Comparison of ENCODE assay signal across 1 cellular context in genomic region chr20:33569290-33570094, GRCh38.
TF ChIP-seq lines count a peak whose summit lies in the region.

No MANE protein-coding gene starts in this region.

TF ChIP-seq in HepG2, 621 proteins besides CTCF, POLR2A, EP300 and RAD21 (continued from another document and continues in another):
- TF ChIP-seq ZNF644 (CRISPR knock-in tag; IDR thresholded peaks at IDR 0.05; ENCODE audit: low read depth) (0 out of 2 replicates have a peak, but pooled peaks have one; percentile 16), NCOA2 (CRISPR knock-in tag; IDR thresholded peaks at IDR 0.05) (peak; percentile 60), POGZ (CRISPR knock-in tag; IDR thresholded peaks at IDR 0.05) (no peak), ZNF17 (CRISPR knock-in tag; IDR thresholded peaks at IDR 0.05) (no peak), BCL6 (CRISPR knock-in tag; IDR thresholded peaks at IDR 0.05) (peak; percentile 62), SNAI1 (CRISPR knock-in tag; IDR thresholded peaks at IDR 0.05; ENCODE audit: borderline replicate concordance) (no peak), MYPOP (CRISPR knock-in tag; IDR thresholded peaks at IDR 0.05) (no peak), ZNF703 (CRISPR knock-in tag; IDR thresholded peaks at IDR 0.05; ENCODE audit: borderline replicate concordance) (no peak), NFIB (CRISPR knock-in tag; IDR thresholded peaks at IDR 0.05; ENCODE audit: borderline replicate concordance) (no peak), GATA4 (IDR thresholded peaks at IDR 0.05; ENCODE audit: borderline replicate concordance, low read depth) (no peak), FOXP4 (CRISPR knock-in tag; IDR thresholded peaks at IDR 0.05) (0 out of 2 replicates have a peak, but pooled peaks have one; percentile 37), MTF1 (CRISPR knock-in tag; IDR thresholded peaks at IDR 0.05) (no peak), TGIF2 (CRISPR knock-in tag; IDR thresholded peaks at IDR 0.05) (no peak), ZNF136 (CRISPR knock-in tag; IDR thresholded peaks at IDR 0.05; ENCODE audit: low read depth) (0 out of 2 replicates have a peak, but pooled peaks have one; percentile 56), FOXP1 (IDR thresholded peaks at IDR 0.05) (peak; percentile 12; the same call in 1 of the 2 replicates), FOXP1 (CRISPR knock-in tag; IDR thresholded peaks at IDR 0.05) (peak; percentile 82), HOXA5 (CRISPR knock-in tag; IDR thresholded peaks at IDR 0.05) (0 out of 2 replicates have a peak, but pooled peaks have one; percentile 19), ZBTB37 (CRISPR knock-in tag; IDR thresholded peaks at IDR 0.05) (no peak), SKIL (CRISPR knock-in tag; IDR thresholded peaks at IDR 0.05; ENCODE audit: borderline replicate concordance) (no peak), ZBTB7B (CRISPR knock-in tag; IDR thresholded peaks at IDR 0.05) (no peak), ZFP62 (CRISPR knock-in tag; IDR thresholded peaks at IDR 0.05) (no peak), ZFP41 (CRISPR knock-in tag; IDR thresholded peaks at IDR 0.05; ENCODE audit: borderline replicate concordance) (no peak), PRPF4 (IDR thresholded peaks at IDR 0.05; ENCODE audit: low read depth, low read length, poor library complexity, severe bottlenecking) (no peak), ZNF18 (CRISPR knock-in tag; IDR thresholded peaks at IDR 0.05; ENCODE audit: insufficient replicate concordance) (no peak), MTF2 (CRISPR knock-in tag; IDR thresholded peaks at IDR 0.05; ENCODE audit: borderline replicate concordance) (no peak), TOE1 (CRISPR knock-in tag; IDR thresholded peaks at IDR 0.05) (no peak), HNRNPK (IDR thresholded peaks at IDR 0.05; ENCODE audit: low read depth, low read length, poor library complexity, severe bottlenecking) (no peak), ELK4 (CRISPR knock-in tag; IDR thresholded peaks at IDR 0.05; ENCODE audit: borderline replicate concordance) (no peak), ZNF674 (CRISPR knock-in tag; IDR thresholded peaks at IDR 0.05; ENCODE audit: low read depth) (no peak), ZNF580 (CRISPR knock-in tag; IDR thresholded peaks at IDR 0.05; ENCODE audit: borderline replicate concordance, low read depth) (no peak), HNRNPH1 (optimal IDR thresholded peaks at IDR 0.05; ENCODE audit: low read depth, low read length) (no peak), PATZ1 (CRISPR knock-in tag; IDR thresholded peaks at IDR 0.05) (no peak), SMC3 (IDR thresholded peaks at IDR 0.05; ENCODE audit: low read length) (no peak), EZH2 (conservative IDR thresholded peaks at IDR 0.05; ENCODE audit: low read depth, low read length) (no peak), GMEB2 (CRISPR knock-in tag; IDR thresholded peaks at IDR 0.05; ENCODE audit: low read depth) (no peak), HOXA9 (CRISPR knock-in tag; IDR thresholded peaks at IDR 0.05; ENCODE audit: borderline replicate concordance) (no peak), HOMEZ (CRISPR knock-in tag; IDR thresholded peaks at IDR 0.05; ENCODE audit: low read depth) (peak; percentile 33; the same call in 1 of the 2 replicates), SOX6 (IDR thresholded peaks at IDR 0.05) (no peak), SOX6 (CRISPR knock-in tag; IDR thresholded peaks at IDR 0.05) (peak; percentile 75; the same call in 1 of the 2 replicates), ZBTB42 (CRISPR knock-in tag; IDR thresholded peaks at IDR 0.05) (no peak), ZNF550 (CRISPR knock-in tag; IDR thresholded peaks at IDR 0.05; ENCODE audit: borderline replicate concordance) (no peak), ZNF34 (CRISPR knock-in tag; IDR thresholded peaks at IDR 0.05; ENCODE audit: borderline replicate concordance) (no peak), NFIC (IDR thresholded peaks at IDR 0.05; ENCODE audit: low read length) (no peak), ZKSCAN5 (CRISPR knock-in tag; IDR thresholded peaks at IDR 0.05) (no peak), USF2 (IDR thresholded peaks at IDR 0.05; ENCODE audit: low read depth, low read length) (no peak), USF2 (CRISPR knock-in tag; IDR thresholded peaks at IDR 0.05; ENCODE audit: borderline replicate concordance) (no peak), ZNF720 (CRISPR knock-in tag; IDR thresholded peaks at IDR 0.05) (no peak), ZNF816 (CRISPR knock-in tag; IDR thresholded peaks at IDR 0.05; ENCODE audit: borderline replicate concordance) (peak; percentile 74; the same call in 1 of the 2 replicates), ZNF337 (CRISPR knock-in tag; IDR thresholded peaks at IDR 0.05; ENCODE audit: borderline replicate concordance, low read depth) (0 out of 2 replicates have a peak, but pooled peaks have one; percentile 41), FOXM1 (CRISPR knock-in tag; IDR thresholded peaks at IDR 0.05) (no peak), PAX8 (CRISPR knock-in tag; IDR thresholded peaks at IDR 0.05; ENCODE audit: borderline replicate concordance) (no peak), DMAP1 (CRISPR knock-in tag; IDR thresholded peaks at IDR 0.05) (no peak)
